21 cellular contexts compared by ENCODE assay signal in genomic region chr15:26757156-26757555, GRCh38.
"Had no signal": no experiment of that assay in that cellular context is flagged by ENCODE, and none has a peak within 500 bp of the region (broad histone marks: within the 10 kb centered on the region; RNA-seq: fewer than 3 reads in every experiment).

No MANE protein-coding gene starts in this region.

- H3K27ac Mint-ChIP-seq: dendritic cell treated with granulocyte-macrophage colony-stimulating factor and Interleukin-4, amounts not matched to agents 40 ng/mL and 50 ng/mL, for 4 days; effector memory CD8-positive, alpha-beta T cell; naive B cell; nephron; stimulated activated memory B cell treated with anti-CD40 and anti-IgM and Interleukin-4, amounts not matched to agents 10 μg/mL and 1 μg/mL and 100 μg/mL, for 72 hours; stimulated activated naive CD8-positive, alpha-beta T cell treated with anti-CD3 and anti-CD28 coated beads, Interleukin-15, Interleukin-2, amounts not matched to agents 100 ng/mL and 50 ng/mL, for 24 hours had no signal

- H3K36me3 Mint-ChIP-seq: naive B cell; stimulated activated memory B cell treated with anti-CD40 and anti-IgM and Interleukin-4, amounts not matched to agents 10 μg/mL and 1 μg/mL and 100 μg/mL, for 72 hours had no signal

- H3K4me3 Mint-ChIP-seq: dendritic cell treated with granulocyte-macrophage colony-stimulating factor and Interleukin-4, amounts not matched to agents 40 ng/mL and 50 ng/mL, for 4 days; effector memory CD8-positive, alpha-beta T cell; nephron; stimulated activated memory B cell treated with anti-CD40 and anti-IgM and Interleukin-4, amounts not matched to agents 10 μg/mL and 1 μg/mL and 100 μg/mL, for 72 hours; stimulated activated naive CD8-positive, alpha-beta T cell treated with anti-CD3 and anti-CD28 coated beads, Interleukin-15, Interleukin-2, amounts not matched to agents 100 ng/mL and 50 ng/mL, for 24 hours had no signal

- H3K4me1 Mint-ChIP-seq: naive B cell; nephron; stimulated activated memory B cell treated with anti-CD40 and anti-IgM and Interleukin-4, amounts not matched to agents 10 μg/mL and 1 μg/mL and 100 μg/mL, for 72 hours had no signal

- H3K4me3 ChIP-seq: esophagus muscularis mucosa, gastrocnemius medialis, left ventricle myocardium inferior, lower lobe of right lung, psoas muscle, right lobe of liver, tibial nerve had no signal

- H3K9me3 Mint-ChIP-seq: nephron had no signal

- H3K4me1 ChIP-seq: esophagus muscularis mucosa, gastrocnemius medialis, left ventricle myocardium inferior, lower lobe of right lung, psoas muscle, right lobe of liver, tibial nerve had no signal

- DNase-seq: effector memory CD8-positive, alpha-beta T cell; gastrocnemius medialis; islet precursor cell; left ventricle myocardium inferior; lower lobe of right lung; mesenchymal stem cell; naive B cell; psoas muscle; retina; right lobe of liver; stimulated activated CD4-positive, alpha-beta T cell treated with anti-CD3 and anti-CD28 coated beads, Interleukin-1b, Interleukin-23, amount 100 ng/mL, for 48 hours; stimulated activated CD4-positive, alpha-beta T cell treated with anti-CD3 and anti-CD28 coated beads, Interleukin-4, amount 100 ng/mL, for 24 hours had no signal

- H3K9me3 ChIP-seq: esophagus muscularis mucosa, gastrocnemius medialis, left ventricle myocardium inferior, lower lobe of right lung, neutrophil, psoas muscle, right lobe of liver, tibial nerve had no signal

- H3K27me3 ChIP-seq: gastrocnemius medialis, neutrophil, right lobe of liver, tibial nerve had no signal

- H3K36me3 ChIP-seq: esophagus muscularis mucosa, gastrocnemius medialis, left ventricle myocardium inferior, lower lobe of right lung, neutrophil, right lobe of liver, tibial nerve had no signal

- H3K27me3 Mint-ChIP-seq: dendritic cell treated with granulocyte-macrophage colony-stimulating factor and Interleukin-4, amounts not matched to agents 40 ng/mL and 50 ng/mL, for 4 days; effector memory CD8-positive, alpha-beta T cell; stimulated activated memory B cell treated with anti-CD40 and anti-IgM and Interleukin-4, amounts not matched to agents 10 μg/mL and 1 μg/mL and 100 μg/mL, for 72 hours; stimulated activated naive CD8-positive, alpha-beta T cell treated with anti-CD3 and anti-CD28 coated beads, Interleukin-15, Interleukin-2, amounts not matched to agents 100 ng/mL and 50 ng/mL, for 24 hours had no signal

- FAIRE-seq: colon had no signal

- H3K27ac ChIP-seq: epithelial cell of prostate, esophagus muscularis mucosa, gastrocnemius medialis, left ventricle myocardium inferior, lower lobe of right lung, neutrophil, psoas muscle, right lobe of liver, tibial nerve had no signal
